16 cellular contexts compared by ENCODE assay signal in the genomic region with DNA sequence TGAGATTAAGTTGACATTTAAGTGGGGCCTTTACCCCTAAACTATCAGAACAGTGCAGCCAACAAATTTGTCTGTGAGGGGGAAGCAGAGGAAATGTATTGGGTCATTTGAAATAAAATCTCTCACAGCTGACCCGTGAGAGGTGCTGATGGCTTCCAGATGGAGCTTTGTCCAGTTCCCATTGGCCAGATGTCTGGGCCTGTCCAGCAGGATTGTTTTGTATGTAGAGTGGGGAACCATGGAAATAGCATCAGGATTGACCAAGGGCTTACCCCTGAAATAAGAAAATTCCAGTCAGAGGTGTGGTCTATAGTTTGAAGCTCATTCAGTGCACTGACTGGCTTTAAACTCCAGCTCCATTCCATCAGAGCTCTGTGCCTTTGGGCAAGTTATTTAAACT. TPM values are rescaled to one million over a fixed set of nuclear protein-coding genes. Genes with fewer than 3 reads are reported as not detected.
"Had no signal": no experiment of that assay in that cellular context is flagged by ENCODE, and none has a peak within 500 bp of the region (broad histone marks: within the 10 kb centered on the region; RNA-seq: fewer than 3 reads in every experiment).

No MANE protein-coding gene starts in this region.

- H3K9me3 ChIP-seq: tibial nerve had no signal

- H3K27me3 ChIP-seq: brain microvascular endothelial cell, tibial nerve had no signal

- ATAC-seq: activated CD8-positive, alpha-beta memory T cell treated with anti-CD3 and anti-CD28 coated beads, Interleukin-2, amount 10 ng/mL, durations not matched to agents 7 days and 5 days; activated T-cell treated with anti-CD3 and anti-CD28 coated beads, Interleukin-2, amount 50 U/mL, for 4 hours; esophagus mucosa; naive thymus-derived CD4-positive, alpha-beta T cell had no signal

- H3K4me3 ChIP-seq: lung, smooth muscle cell, tibial nerve had no signal

- H3K4me1 ChIP-seq: parathyroid adenoma, tibial nerve had no signal

- H3K9ac ChIP-seq: parathyroid adenoma had no signal

- H3K27ac ChIP-seq: brain microvascular endothelial cell, parathyroid adenoma, tibial nerve had no signal

- H3K36me3 ChIP-seq: brain microvascular endothelial cell, tibial nerve had no signal

- DNase-seq: activated CD4-positive, alpha-beta T cell treated with anti-CD3 and anti-CD28 coated beads for 1 hour; activated CD4-positive, alpha-beta T cell treated with anti-CD3 and anti-CD28 coated beads, Interleukin-2, amount 50 U/mL, for 48 hours; activated CD8-positive, alpha-beta memory T cell treated with anti-CD3 and anti-CD28 coated beads, Interleukin-2, amount 10 ng/mL, durations not matched to agents 7 days and 5 days; activated effector memory CD4-positive, alpha-beta T cell treated with anti-CD3 and anti-CD28 coated beads, Interleukin-2, amount 50 U/mL, for 16 hours; activated T-cell treated with anti-CD3 and anti-CD28 coated beads, Interleukin-2, amount 50 U/mL, for 4 hours; brain microvascular endothelial cell; hypothalamus; kidney glomerular epithelial cell; naive thymus-derived CD4-positive, alpha-beta T cell; retina; T1000 had no signal

RNA-seq across cellular contexts. Expression of a gene that starts 50.6 kb away (rescaled TPM):
- total RNA-seq: activated CD8-positive, alpha-beta memory T cell treated with anti-CD3 and anti-CD28 coated beads, Interleukin-2, amount 10 ng/mL, durations not matched to agents 7 days and 5 days had no signal
- polyA plus RNA-seq: naive thymus-derived CD4-positive, alpha-beta T cell had no signal
